Comparison of ENCODE assay signal across 20 cellular contexts in genomic region chr1:169974067-169974466, GRCh38.
DNase-seq lines count a peak whose midpoint lies in the region; ATAC-seq, FAIRE-seq and TF ChIP-seq lines count a peak whose summit lies in the region.
"Had no signal": no experiment of that assay in that cellular context is flagged by ENCODE, and none has a peak within 500 bp of the region (broad histone marks: within the 10 kb centered on the region; RNA-seq: fewer than 3 reads in every experiment).

No MANE protein-coding gene starts in this region.

- RAD21 ChIA-PET in GM12878 (lab: Charles Lee; ENCODE audit: unreplicated experiment): no interaction called here

- H3K27ac ChIP-seq in GM12878 (ENCODE audit: control insufficient read depth, insufficient read depth): no peak overlapping the region
- H3K27ac ChIP-seq in kidney (ENCODE audit: low read depth in 2 of 2, low read length in 2 of 2): no peak overlapping the region
- H3K27ac ChIP-seq in PC-3 (ENCODE audit: low read length): no peak overlapping the region
- H3K27ac ChIP-seq: BLaER1, C4-2B, GM23248 had no signal

- no peak overlapping the region for H3K4me3 ChIP-seq in GM12878
- no peak overlapping the region for H3K4me3 ChIP-seq in kidney (ENCODE audit: low read length in 2 of 2)
- no peak overlapping the region for H3K4me3 ChIP-seq in PC-3 (ENCODE audit: low read length)
- H3K4me3 ChIP-seq: BLaER1, GM23248 had no signal

- intact Hi-C loops in GM12878 (cut with micrococcal nuclease; ENCODE audit: unreplicated experiment) (no loop called here), kidney (cut with DNase I) (no loop called here), PC-3 (cut with micrococcal nuclease) (no loop called here)

- BruUV-seq in GM12878 (replicated peaks; lab: Mats Ljungman, UMichigan) (no TSS peak), PC-3 (replicated peaks; lab: Mats Ljungman, UMichigan) (no TSS peak)

- H3K4me1 ChIP-seq in GM12878 (ENCODE audit: control insufficient read depth, insufficient read depth, low read length) (no peaks in the 10 kb centered on the region), kidney (ENCODE audit: control insufficient read depth in 1 of 2, insufficient read depth in 1 of 2, low read depth in 1 of 2, low read length in 2 of 2) (no peaks in the 10 kb centered on the region), PC-3 (ENCODE audit: insufficient read depth, low read length) (no peaks in the 10 kb centered on the region)
- H3K4me1 ChIP-seq: BLaER1 had no signal

- H4K20me1 ChIP-seq in GM12878 (ENCODE audit: control insufficient read depth, insufficient read depth) (no peaks in the 10 kb centered on the region), PC-3 (ENCODE audit: low read length) (no peaks in the 10 kb centered on the region)
- H4K20me1 ChIP-seq: BLaER1 had no signal

- no peak overlapping the region for H3K9ac ChIP-seq in GM12878 (ENCODE audit: control insufficient read depth, insufficient read depth, low read length)
- no peak overlapping the region for H3K9ac ChIP-seq in kidney (ENCODE audit: low read length in 2 of 2)
- H3K9ac ChIP-seq in PC-3 (ENCODE audit: low read length): no peak overlapping the region
- H3K9ac ChIP-seq: BLaER1, GM23248 had no signal

- TF ChIP-seq CTCF in GM12878 (IDR thresholded peaks at IDR 0.05 in 2 of 3, conservative IDR thresholded peaks at IDR 0.05 in 1 of 3; ENCODE audit: control insufficient read depth in 2 of 3, extremely low read depth in 1 of 3, insufficient read depth in 1 of 3, low read depth in 3 of 3, low read length in 3 of 3) (no peak), kidney (IDR thresholded peaks at IDR 0.05; ENCODE audit: borderline replicate concordance, extremely low read depth, insufficient read depth) (no peak), PC-3 (conservative IDR thresholded peaks at IDR 0.05; ENCODE audit: low read depth, low read length) (no peak)

- no peaks in the 10 kb centered on the region for H3K9me3 ChIP-seq in GM12878 (replicated peaks; ENCODE audit: control insufficient read depth, insufficient read depth, low read length)
- H3K9me3 ChIP-seq in kidney (ENCODE audit: control insufficient read depth in 1 of 2, low read length in 2 of 2): no peaks in the 10 kb centered on the region
- no peaks in the 10 kb centered on the region for H3K9me3 ChIP-seq in PC-3 (ENCODE audit: low read length)
- H3K9me3 ChIP-seq: BLaER1 had no signal

- H3K79me2 ChIP-seq in GM12878 (ENCODE audit: control insufficient read depth, insufficient read depth, low read length) (no peaks in the 10 kb centered on the region), PC-3 (ENCODE audit: low read length) (no peaks in the 10 kb centered on the region)

- TF ChIP-seq RAD21 in GM12878 (IDR thresholded peaks at IDR 0.05; ENCODE audit: insufficient read depth, low read depth, low read length): no peak

- H3K36me3 ChIP-seq in GM12878 (ENCODE audit: control insufficient read depth in 2 of 2, insufficient read depth in 2 of 2, low read length in 1 of 2) (no peaks in the 10 kb centered on the region), kidney (ENCODE audit: control insufficient read depth in 1 of 2, insufficient read depth in 2 of 2, low read length in 2 of 2) (peaks cover 2 to 10% of the 10 kb centered on the region in 2 donors), PC-3 (ENCODE audit: low read depth, low read length) (no peaks in the 10 kb centered on the region)
- H3K36me3 ChIP-seq: BLaER1 had no signal

- TF ChIP-seq POLR2A in GM12891 (IDR thresholded peaks at IDR 0.05; ENCODE audit: low read depth, low read length) (no peak), GM12878 (IDR thresholded peaks at IDR 0.05; ENCODE audit: low read depth, low read length) (no peak)

- no peak overlapping the region for H2AFZ ChIP-seq in GM12878 (ENCODE audit: control insufficient read depth, low read depth, low read length)
- no peak overlapping the region for H2AFZ ChIP-seq in PC-3 (ENCODE audit: low read length)
- H2AFZ ChIP-seq: GM23248 had no signal

- FAIRE-seq in A204.1 (lab: Jason Lieb, UNC) (peak; percentile 48), GM12891 (lab: Jason Lieb, UNC) (no peak), GM12878 (lab: Jason Lieb, UNC) (no peak), kidney (lab: Jason Lieb, UNC) (peak; percentile 51)
- FAIRE-seq: GM19239, H1 had no signal

- H3K4me2 ChIP-seq in GM12878 (ENCODE audit: control insufficient read depth, insufficient read depth) (no peak overlapping the region), PC-3 (ENCODE audit: low read length) (no peak overlapping the region)
- H3K4me2 ChIP-seq: BLaER1 had no signal

- no peaks in the 10 kb centered on the region for H3K27me3 ChIP-seq in GM12878 (replicated peaks in 1 of 2; ENCODE audit: control insufficient read depth in 2 of 2, insufficient read depth in 2 of 2, low read length in 1 of 2)
- no peaks in the 10 kb centered on the region for H3K27me3 ChIP-seq in PC-3 (ENCODE audit: low read length)
- H3K27me3 ChIP-seq: BLaER1 had no signal

- no peaks in the 10 kb centered on the region for H3K9me2 ChIP-seq in PC-3 (replicated peaks; ENCODE audit: low read length)

- ATAC-seq in GM12878: peak; percentile 66; the same call in 2 of the 3 replicates
- ATAC-seq in PC-3: no peak
- ATAC-seq: CD8-positive, alpha-beta T cell had no signal

- CTCF ChIA-PET in GM12878 (lab: Yijun Ruan, JAX) (no interaction called here), PC-3 (lab: Charles Lee) (no interaction called here)

- in situ Hi-C loops in GM12878 (cut with MboI): no loop called here

- no peaks in the 10 kb centered on the region for H3F3A ChIP-seq in PC-3 (ENCODE audit: low read length, unreplicated experiment)

- TF ChIP-seq EP300 in GM12878 (IDR thresholded peaks at IDR 0.05; ENCODE audit: borderline replicate concordance in 1 of 2, control insufficient read depth in 1 of 2, low read depth in 2 of 2, low read length in 2 of 2): no peak

- no peak for DNase-seq in GM12891 (ENCODE audit: insufficient read length, low spot score)
- no peak for DNase-seq in GM12878 (ENCODE audit: low read depth, low spot score)
- DNase-seq in kidney: no peak
- no peak for DNase-seq in PC-3
- DNase-seq in T-helper 1 cell: no peak
- no peak for DNase-seq in UCSD-AML1 (lab: John Stamatoyannopoulos, UW; ENCODE audit: unreplicated experiment)
- DNase-seq: 8988T; CD4-positive, CD25-positive, alpha-beta regulatory T cell; CD8-positive, alpha-beta T cell; DMS53; DMS79 treated with DMSO at 0.1 percent for 48 hours; GF-D8; GM23248; H7; HCEC 1CT had no signal

- POLR2A ChIA-PET in GM12878 (lab: Charles Lee): no interaction called here
- POLR2A ChIA-PET in PC-3 (lab: Charles Lee; ENCODE audit: unreplicated experiment): no interaction called here

- SMC1A ChIA-PET in GM12878 (lab: Charles Lee; ENCODE audit: uncharacterized antibody, unreplicated experiment): no interaction called here

TF ChIP-seq in GM12891, 5 proteins besides CTCF, POLR2A, EP300 and RAD21:
- TF ChIP-seq SPI1 (IDR thresholded peaks at IDR 0.05; ENCODE audit: low read depth, low read length) (peak; percentile 58; the same call in 1 of the 2 replicates), POU2F2 (IDR thresholded peaks at IDR 0.05; ENCODE audit: low read depth, low read length) (no peak), POLR2AphosphoS5 (IDR thresholded peaks at IDR 0.05; ENCODE audit: low read depth, low read length) (no peak)

TF ChIP-seq in GM12878, 131 proteins besides CTCF, POLR2A, EP300 and RAD21:
- TF ChIP-seq MTA2 (IDR thresholded peaks at IDR 0.05; ENCODE audit: low read depth): peak; percentile 62
- TF ChIP-seq SPI1 (IDR thresholded peaks at IDR 0.05; ENCODE audit: borderline replicate concordance, insufficient read depth, low read depth, low read length): peak; percentile 83
- TF ChIP-seq ZSCAN29 (IDR thresholded peaks at IDR 0.05): no peak
- no peak for TF ChIP-seq RELA (IDR thresholded peaks at IDR 0.05; ENCODE audit: borderline replicate concordance, partially characterized antibody)
- no peak for TF ChIP-seq YBX1 (IDR thresholded peaks at IDR 0.05)
- TF ChIP-seq RFX5 (IDR thresholded peaks at IDR 0.05; ENCODE audit: low read depth, low read length): no peak
- TF ChIP-seq GABPA (IDR thresholded peaks at IDR 0.05; ENCODE audit: low read depth): no peak
- TF ChIP-seq, protein P1, sequence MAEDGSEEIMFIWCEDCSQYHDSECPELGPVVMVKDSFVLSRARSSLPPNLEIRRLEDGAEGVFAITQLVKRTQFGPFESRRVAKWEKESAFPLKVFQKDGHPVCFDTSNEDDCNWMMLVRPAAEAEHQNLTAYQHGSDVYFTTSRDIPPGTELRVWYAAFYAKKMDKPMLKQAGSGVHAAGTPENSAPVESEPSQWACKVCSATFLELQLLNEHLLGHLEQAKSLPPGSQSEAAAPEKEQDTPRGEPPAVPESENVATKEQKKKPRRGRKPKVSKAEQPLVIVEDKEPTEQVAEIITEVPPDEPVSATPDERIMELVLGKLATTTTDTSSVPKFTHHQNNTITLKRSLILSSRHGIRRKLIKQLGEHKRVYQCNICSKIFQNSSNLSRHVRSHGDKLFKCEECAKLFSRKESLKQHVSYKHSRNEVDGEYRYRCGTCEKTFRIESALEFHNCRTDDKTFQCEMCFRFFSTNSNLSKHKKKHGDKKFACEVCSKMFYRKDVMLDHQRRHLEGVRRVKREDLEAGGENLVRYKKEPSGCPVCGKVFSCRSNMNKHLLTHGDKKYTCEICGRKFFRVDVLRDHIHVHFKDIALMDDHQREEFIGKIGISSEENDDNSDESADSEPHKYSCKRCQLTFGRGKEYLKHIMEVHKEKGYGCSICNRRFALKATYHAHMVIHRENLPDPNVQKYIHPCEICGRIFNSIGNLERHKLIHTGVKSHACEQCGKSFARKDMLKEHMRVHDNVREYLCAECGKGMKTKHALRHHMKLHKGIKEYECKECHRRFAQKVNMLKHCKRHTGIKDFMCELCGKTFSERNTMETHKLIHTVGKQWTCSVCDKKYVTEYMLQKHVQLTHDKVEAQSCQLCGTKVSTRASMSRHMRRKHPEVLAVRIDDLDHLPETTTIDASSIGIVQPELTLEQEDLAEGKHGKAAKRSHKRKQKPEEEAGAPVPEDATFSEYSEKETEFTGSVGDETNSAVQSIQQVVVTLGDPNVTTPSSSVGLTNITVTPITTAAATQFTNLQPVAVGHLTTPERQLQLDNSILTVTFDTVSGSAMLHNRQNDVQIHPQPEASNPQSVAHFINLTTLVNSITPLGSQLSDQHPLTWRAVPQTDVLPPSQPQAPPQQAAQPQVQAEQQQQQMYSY (CRISPR knock-in tag; IDR thresholded peaks at IDR 0.05): no peak
- TF ChIP-seq HCFC1 (IDR thresholded peaks at IDR 0.05; ENCODE audit: low read length): no peak
